ENCODE assay signal across 1 cellular context in the genomic region with DNA sequence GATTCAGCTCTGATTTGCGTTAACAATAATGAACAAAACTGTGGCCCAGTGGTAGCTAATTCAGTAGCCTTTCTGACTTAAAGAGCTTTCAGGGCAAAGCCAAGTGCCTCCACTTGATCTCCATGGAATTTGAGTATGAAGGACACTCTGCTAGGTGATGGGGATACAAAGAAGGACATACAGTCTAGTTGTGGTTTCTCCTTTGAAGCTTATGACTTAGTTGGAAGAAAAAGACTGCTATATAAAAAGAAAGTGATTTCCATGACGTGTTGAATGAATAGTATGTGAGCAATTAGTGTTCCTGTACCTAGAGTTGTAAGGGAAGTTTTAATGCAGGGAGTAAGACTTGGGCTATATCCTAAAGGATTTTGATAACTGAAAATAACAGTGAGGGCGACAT.
TF ChIP-seq lines count a peak whose summit lies in the region.

No MANE protein-coding gene starts in this region.

TF ChIP-seq in HEK293, 187 proteins besides CTCF, POLR2A, EP300 and RAD21 (continued from another document):
- TF ChIP-seq ZNF18 (tag by site-specific recombination; IDR thresholded peaks at IDR 0.05) = no peak
- 0 out of 2 replicates have a peak, but pooled peaks have one; percentile 9 for TF ChIP-seq ZNF664 (tag by site-specific recombination; IDR thresholded peaks at IDR 0.05)
- no peak for TF ChIP-seq HOXA7 (CRISPR knock-in tag; IDR thresholded peaks at IDR 0.05; ENCODE audit: borderline replicate concordance)
